In genomic region chr5:172801184-172801671, GRCh38 we compare ENCODE assay signal across 12 cellular contexts. TPM values are rescaled to one million over a fixed set of nuclear protein-coding genes. Genes with fewer than 3 reads are reported as not detected.
DNase-seq lines count a peak whose midpoint lies in the region; ATAC-seq and TF ChIP-seq lines count a peak whose summit lies in the region.
"Had no signal": no experiment of that assay in that cellular context is flagged by ENCODE, and none has a peak within 500 bp of the region (broad histone marks: within the 10 kb centered on the region; RNA-seq: fewer than 3 reads in every experiment).

No MANE protein-coding gene starts in this region.

- no peak overlapping the region for H3K4me3 ChIP-seq in right atrium auricular region
- no peak overlapping the region for H3K4me3 ChIP-seq in lower lobe of right lung

- no peaks in the 10 kb centered on the region for H3K9me3 Mint-ChIP-seq in chondrocyte (ENCODE audit: low read depth)
- H3K9me3 Mint-ChIP-seq: activated B cell treated with CpG ODN at 0.5 μM for 24 hours, H9 had no signal

- H3K9me3 ChIP-seq in right atrium auricular region (no peaks in the 10 kb centered on the region), lower lobe of right lung (no peaks in the 10 kb centered on the region)

- H3K36me3 Mint-ChIP-seq in chondrocyte (ENCODE audit: low read depth) = no peaks in the 10 kb centered on the region

- H3K27me3 ChIP-seq in right atrium auricular region = no peaks in the 10 kb centered on the region
- H3K27me3 ChIP-seq in lower lobe of right lung (ENCODE audit: low read depth) = no peaks in the 10 kb centered on the region

- H3K36me3 ChIP-seq in right atrium auricular region = no peaks in the 10 kb centered on the region
- no peaks in the 10 kb centered on the region for H3K36me3 ChIP-seq in lower lobe of right lung

- peak overlapping the region; percentile 89 for H3K27ac Mint-ChIP-seq in chondrocyte (ENCODE audit: unreplicated experiment)
- H3K27ac Mint-ChIP-seq: activated B cell treated with CpG ODN at 0.5 μM for 24 hours, B cell, H9 had no signal

- ATAC-seq in left ventricle myocardium superior = no peak
- ATAC-seq in lower lobe of right lung = peak in 1 of 2 donors; percentile 34
- no peak for ATAC-seq in HG02970 (IDR thresholded peaks at IDR 0.05; ENCODE audit: low FRiP score, unreplicated experiment)
- no peak for ATAC-seq in GM19467 (IDR thresholded peaks at IDR 0.05; ENCODE audit: unreplicated experiment)
- ATAC-seq: stimulated activated naive CD8-positive, alpha-beta T cell treated with anti-CD3 and anti-CD28 coated beads, Interleukin-15, Interleukin-2, amounts not matched to agents 100 U/mL and 50 U/mL, for 24 hours had no signal

- intact Hi-C loops in left ventricle myocardium superior (cut with micrococcal nuclease) = no loop called here
- intact Hi-C loops in lower lobe of right lung (cut with DNase I) = no loop called here

- TF ChIP-seq CTCF in right atrium auricular region (IDR thresholded peaks at IDR 0.05) = no peak
- no peak for TF ChIP-seq CTCF in chondrocyte (IDR thresholded peaks at IDR 0.05)
- no peak for TF ChIP-seq CTCF in lower lobe of right lung (IDR thresholded peaks at IDR 0.05)

- H3K27ac ChIP-seq in right atrium auricular region (peak overlapping the region in 1 of 2 donors; percentile 21), lower lobe of right lung (peak overlapping the region; percentile 84)

- peaks cover 58% of the 10 kb centered on the region for H3K4me1 Mint-ChIP-seq in chondrocyte (ENCODE audit: low read depth)

- no peaks in the 10 kb centered on the region for H3K27me3 Mint-ChIP-seq in chondrocyte (ENCODE audit: low read depth)
- H3K27me3 Mint-ChIP-seq: activated B cell treated with CpG ODN at 0.5 μM for 24 hours, B cell had no signal

- DNase-seq in right atrium auricular region (ENCODE audit: low spot score) (peak; percentile 76), left ventricle myocardium superior (no peak), chondrocyte (ENCODE audit: low spot score) (no peak), lower lobe of right lung (no peak), NCI-H2081 treated with DMSO at 0.1 percent for 48 hours (lab: John Stamatoyannopoulos, UW) (no peak)
- no peak for DNase-seq in stimulated activated CD8-positive, alpha-beta memory T cell treated with anti-CD3 and anti-CD28 coated beads, Interleukin-4, amount 100 ng/mL, for 48 hours
- DNase-seq: activated B cell treated with CpG ODN at 0.5 μM for 24 hours; H9; stimulated activated naive CD8-positive, alpha-beta T cell treated with anti-CD3 and anti-CD28 coated beads, Interleukin-15, Interleukin-2, amounts not matched to agents 100 U/mL and 50 U/mL, for 24 hours had no signal

- no peak overlapping the region for H3K4me3 Mint-ChIP-seq in chondrocyte (ENCODE audit: unreplicated experiment)
- H3K4me3 Mint-ChIP-seq: activated B cell treated with CpG ODN at 0.5 μM for 24 hours, B cell, H9 had no signal

- H3K4me1 ChIP-seq in right atrium auricular region (peaks cover 0 to 11% of the 10 kb centered on the region in 2 donors), lower lobe of right lung (peaks cover 45% of the 10 kb centered on the region)

RNA-seq across cellular contexts. Expression of gene DUSP1, which starts 30.2 kb away (rescaled TPM):
- total RNA-seq in right atrium auricular region (100 to 1,000 TPM; 804 to 819 TPM), left ventricle myocardium superior (98.9 TPM), chondrocyte (91.5 to 171 TPM (median 150 TPM) in 3 replicates), lower lobe of right lung (367 TPM)

RNA-seq across cellular contexts. Expression of gene ERGIC1, which starts 32.8 kb away (rescaled TPM):
- 100 to 1,000 TPM in 1 of 2 donors, 10 to 100 TPM in 1; 70.7 to 113 TPM for total RNA-seq in right atrium auricular region
- 81.4 TPM for total RNA-seq in left ventricle myocardium superior
- total RNA-seq in chondrocyte = 141 to 154 TPM (median 148 TPM) in 3 replicates
- total RNA-seq in lower lobe of right lung = 177 TPM
